18 cellular contexts compared by ENCODE assay signal in genomic region chr5:96288166-96288844, GRCh38.
DNase-seq lines count a peak whose midpoint lies in the region; ATAC-seq and TF ChIP-seq lines count a peak whose summit lies in the region.
"Had no signal": no experiment of that assay in that cellular context is flagged by ENCODE, and none has a peak within 500 bp of the region (broad histone marks: within the 10 kb centered on the region; RNA-seq: fewer than 3 reads in every experiment).

No MANE protein-coding gene starts in this region.

- no peaks in the 10 kb centered on the region for H3K36me3 ChIP-seq in ACC112 (ENCODE audit: insufficient read depth, low read length)
- H3K36me3 ChIP-seq in GM23338 (ENCODE audit: insufficient read depth) = no peaks in the 10 kb centered on the region
- no peaks in the 10 kb centered on the region for H3K36me3 ChIP-seq in liver (ENCODE audit: control insufficient read depth in 4 of 4, insufficient read depth in 3 of 4, low read depth in 1 of 4, low read length in 3 of 4)
- H3K36me3 ChIP-seq in Peyer's patch = no peaks in the 10 kb centered on the region
- H3K36me3 ChIP-seq: thoracic aorta had no signal

- H3K79me2 ChIP-seq in ACC112 (ENCODE audit: control insufficient read depth, insufficient read depth, low read length, unreplicated experiment) = no peaks in the 10 kb centered on the region
- H3K79me2 ChIP-seq in GM23338 (replicated peaks; ENCODE audit: insufficient read depth) = no peaks in the 10 kb centered on the region

- H3K27ac Mint-ChIP-seq in GM23338 = peak overlapping the region; percentile 44; the same call in 1 of the 2 replicates
- H3K27ac Mint-ChIP-seq in stimulated activated naive CD8-positive, alpha-beta T cell treated with anti-CD3 and anti-CD28 coated beads, Interleukin-15, amount 100 ng/mL, for 72 hours = no peak overlapping the region
- H3K27ac Mint-ChIP-seq: activated naive CD4-positive, alpha-beta T cell treated with anti-CD3 and anti-CD28 coated beads, Interleukin-2, amount 50 U/mL, for 24 hours; activated T-cell treated with anti-CD3 and anti-CD28 coated beads, Interleukin-2, amount 50 U/mL, for 72 hours had no signal

- DNase-seq in GM23338 (ENCODE audit: low spot score) (no peak), cardiac fibroblast (ENCODE audit: low read depth in 2 of 2) (peak; percentile 19 to 68), KBM-7 (no peak), Peyer's patch (no peak)
- no peak for DNase-seq in stimulated activated naive CD8-positive, alpha-beta T cell treated with anti-CD3 and anti-CD28 coated beads, Interleukin-15, amount 100 ng/mL, for 72 hours
- DNase-seq: activated CD4-positive, CD25-positive, alpha-beta regulatory T cell treated with anti-CD3 and anti-CD28 coated beads, Interleukin-2, amount 50 U/mL, for 72 hours; activated T-cell treated with anti-CD3 and anti-CD28 coated beads, Interleukin-2, amount 50 U/mL, for 72 hours; DMS79; left ventricle myocardium superior; NCI-H69; nucleus accumbens; retina; SK-N-SH had no signal

- no peaks in the 10 kb centered on the region for H3K27me3 Mint-ChIP-seq in GM23338 (ENCODE audit: insufficient read depth, low read depth, poor library complexity)
- peaks cover 39% of the 10 kb centered on the region for H3K27me3 Mint-ChIP-seq in stimulated activated naive CD8-positive, alpha-beta T cell treated with anti-CD3 and anti-CD28 coated beads, Interleukin-15, amount 100 ng/mL, for 72 hours

- no peaks in the 10 kb centered on the region for H3K9me3 Mint-ChIP-seq in GM23338
- peaks cover 7 to 15% of the 10 kb centered on the region in 2 donors for H3K9me3 Mint-ChIP-seq in stimulated activated naive CD8-positive, alpha-beta T cell treated with anti-CD3 and anti-CD28 coated beads, Interleukin-15, amount 100 ng/mL, for 72 hours
- H3K9me3 Mint-ChIP-seq: activated naive CD4-positive, alpha-beta T cell treated with anti-CD3 and anti-CD28 coated beads, Interleukin-2, amount 50 U/mL, for 24 hours had no signal

- no peaks in the 10 kb centered on the region for H3K27me3 ChIP-seq in ACC112 (ENCODE audit: insufficient read depth, low read length)
- H3K27me3 ChIP-seq in GM23338 (ENCODE audit: insufficient read depth) = no peaks in the 10 kb centered on the region
- H3K27me3 ChIP-seq in liver (ENCODE audit: control insufficient read depth in 4 of 4, insufficient read depth in 4 of 4, low read length in 3 of 4) = no peaks in the 10 kb centered on the region
- H3K27me3 ChIP-seq in Peyer's patch = no peaks in the 10 kb centered on the region

- H3K9me3 ChIP-seq in liver (ENCODE audit: control insufficient read depth in 4 of 4, low read length in 3 of 4) = no peaks in the 10 kb centered on the region
- no peaks in the 10 kb centered on the region for H3K9me3 ChIP-seq in Peyer's patch
- H3K9me3 ChIP-seq: SK-N-SH, thoracic aorta had no signal

- TF ChIP-seq POLR2A in Peyer's patch (IDR thresholded peaks at IDR 0.05) = no peak

- peak overlapping the region in 1 of 2 donors; percentile 72 for H3K9ac ChIP-seq in liver (ENCODE audit: low read depth in 1 of 2, low read length in 2 of 2)
- H3K9ac ChIP-seq: SK-N-SH had no signal

- no peak overlapping the region for H3K4me3 Mint-ChIP-seq in GM23338
- no peak overlapping the region for H3K4me3 Mint-ChIP-seq in stimulated activated naive CD8-positive, alpha-beta T cell treated with anti-CD3 and anti-CD28 coated beads, Interleukin-15, amount 100 ng/mL, for 72 hours
- H3K4me3 Mint-ChIP-seq: activated naive CD4-positive, alpha-beta T cell treated with anti-CD3 and anti-CD28 coated beads, Interleukin-2, amount 50 U/mL, for 24 hours; activated T-cell treated with anti-CD3 and anti-CD28 coated beads, Interleukin-2, amount 50 U/mL, for 72 hours had no signal

- H3K36me3 Mint-ChIP-seq in GM23338 (ENCODE audit: low read depth) = no peaks in the 10 kb centered on the region
- H3K36me3 Mint-ChIP-seq: activated naive CD4-positive, alpha-beta T cell treated with anti-CD3 and anti-CD28 coated beads, Interleukin-2, amount 50 U/mL, for 24 hours had no signal

- TF ChIP-seq CTCF in GM23338 (conservative IDR thresholded peaks at IDR 0.05; ENCODE audit: low read depth in 2 of 2) (no peak), cardiac fibroblast (IDR thresholded peaks at IDR 0.05; ENCODE audit: low read depth, low read length) (no peak), liver (IDR thresholded peaks at IDR 0.05; ENCODE audit: low read depth, low read length, missing input control) (no peak), Peyer's patch (IDR thresholded peaks at IDR 0.05) (no peak)

- no peaks in the 10 kb centered on the region for H3F3A ChIP-seq in GM23338 (replicated peaks; ENCODE audit: low read depth)

- 25% methylated on average over 3 of the region's 3 CpGs for WGBS in liver

- H4K20me1 ChIP-seq in GM23338 (replicated peaks; ENCODE audit: insufficient read depth) = no peaks in the 10 kb centered on the region

- H3K4me2 ChIP-seq in GM23338 = no peak overlapping the region
- H3K4me2 ChIP-seq: SK-N-SH had no signal

- H3K9me2 ChIP-seq in GM23338 (ENCODE audit: insufficient read depth) = no peaks in the 10 kb centered on the region
- H3K9me2 ChIP-seq: SK-N-SH had no signal

- in situ Hi-C loops in KBM-7 (cut with MboI; ENCODE audit: low pct_unique_long_range_greater_than_20kb, low sequenced_read_pairs) = no loop called here

- H3K27ac ChIP-seq in ACC112 (ENCODE audit: low read depth, low read length) = peak overlapping the region; percentile 78
- no peak overlapping the region for H3K27ac ChIP-seq in GM23338 (ENCODE audit: low read depth)
- H3K27ac ChIP-seq in liver (ENCODE audit: low read depth in 1 of 2, low read length in 2 of 2) = peak overlapping the region; percentile 44 to 71
- no peak overlapping the region for H3K27ac ChIP-seq in Peyer's patch

- H3K4me3 ChIP-seq in ACC112 (ENCODE audit: low read depth, low read length) = no peak overlapping the region
- no peak overlapping the region for H3K4me3 ChIP-seq in GM23338
- H3K4me3 ChIP-seq in cardiac fibroblast (replicated peaks in 1 of 2; ENCODE audit: low read depth in 2 of 2, low read length in 2 of 2) = no peak overlapping the region
- H3K4me3 ChIP-seq in liver (ENCODE audit: low read depth in 1 of 3, low read length in 3 of 3) = no peak overlapping the region
- no peak overlapping the region for H3K4me3 ChIP-seq in Peyer's patch
- H3K4me3 ChIP-seq: thoracic aorta had no signal

- H3K4me1 ChIP-seq in ACC112 (ENCODE audit: control insufficient read depth, insufficient read depth, low read length, unreplicated experiment) = peaks cover 28% of the 10 kb centered on the region
- H3K4me1 ChIP-seq in GM23338 (ENCODE audit: insufficient read depth) = peaks cover 20% of the 10 kb centered on the region
- H3K4me1 ChIP-seq in liver (ENCODE audit: control insufficient read depth in 4 of 4, insufficient read depth in 4 of 4, low read length in 3 of 4) = peaks cover 0 to 16% (median 11%) of the 10 kb centered on the region in 4 donors
- no peaks in the 10 kb centered on the region for H3K4me1 ChIP-seq in Peyer's patch

- ATAC-seq in GM23338 (no peak), GM21381 (IDR thresholded peaks at IDR 0.05; ENCODE audit: unreplicated experiment) (no peak)
- ATAC-seq in stimulated activated naive CD8-positive, alpha-beta T cell treated with anti-CD3 and anti-CD28 coated beads, Interleukin-15, amount 100 ng/mL, for 72 hours = no peak
- ATAC-seq: left ventricle myocardium superior had no signal

- peaks cover 21% of the 10 kb centered on the region; the same call in 2 of the 3 replicates for H3K4me1 Mint-ChIP-seq in GM23338
- peaks cover 6% of the 10 kb centered on the region for H3K4me1 Mint-ChIP-seq in stimulated activated naive CD8-positive, alpha-beta T cell treated with anti-CD3 and anti-CD28 coated beads, Interleukin-15, amount 100 ng/mL, for 72 hours
- H3K4me1 Mint-ChIP-seq: activated naive CD4-positive, alpha-beta T cell treated with anti-CD3 and anti-CD28 coated beads, Interleukin-2, amount 50 U/mL, for 24 hours had no signal

- H2AFZ ChIP-seq in ACC112 (ENCODE audit: low read length, unreplicated experiment) = no peak overlapping the region
- H2AFZ ChIP-seq in GM23338 = no peak overlapping the region

- no peak for TF ChIP-seq RAD21 in liver (IDR thresholded peaks at IDR 0.05)

TF ChIP-seq in GM23338, 12 proteins besides CTCF, POLR2A, EP300 and RAD21:
- TF ChIP-seq NANOG (IDR thresholded peaks at IDR 0.05; ENCODE audit: borderline replicate concordance) = no peak

TF ChIP-seq in liver, 16 proteins besides CTCF, POLR2A, EP300 and RAD21:
- peak in 1 of 2 donors; percentile 10 for TF ChIP-seq HNF4A (conservative IDR thresholded peaks at IDR 0.05)
- no peak for TF ChIP-seq TAF1 (conservative IDR thresholded peaks at IDR 0.05)

Comparison
In these comparisons a context has a peak if more than half of its experiments do, and no peak if none do; other contexts are left out.
1. H3K27ac ChIP-seq: peak in ACC112 (single experiment) and liver (2 of 2); none in GM23338 (single experiment) and Peyer's patch (0 of 4).
2. DNase-seq: peak in cardiac fibroblast (2 of 2); none in GM23338 (single experiment), KBM-7 (single experiment), stimulated activated naive CD8-positive, alpha-beta T cell treated with anti-CD3 and anti-CD28 coated beads, Interleukin-15, amount 100 ng/mL, for 72 hours (0 of 2) and Peyer's patch (0 of 3).